ENCODE assay signal across 11 cellular contexts in genomic region chr3:115187149-115187757, GRCh38. TPM values are rescaled to one million over a fixed set of nuclear protein-coding genes. Genes with fewer than 3 reads are reported as not detected.
A peak's percentile ranks its signal among the peaks of the same experiment; 100 is the strongest.
DNase-seq lines count a peak whose midpoint lies in the region; ATAC-seq and TF ChIP-seq lines count a peak whose summit lies in the region.
"Had no signal": no experiment of that assay in that cellular context is flagged by ENCODE, and none has a peak within 500 bp of the region (broad histone marks: within the 10 kb centered on the region; RNA-seq: fewer than 3 reads in every experiment).

No MANE protein-coding gene starts in this region.

- H3K4me1 ChIP-seq in heart left ventricle: no peaks in the 10 kb centered on the region

- TF ChIP-seq CTCF in heart left ventricle (IDR thresholded peaks at IDR 0.05): no peak

- no peak overlapping the region for H3K27ac ChIP-seq in heart left ventricle

- ATAC-seq in GM18498 (IDR thresholded peaks at IDR 0.05; ENCODE audit: unreplicated experiment): peak; percentile 100
- peak; percentile 99 for ATAC-seq in GM19455 (IDR thresholded peaks at IDR 0.05; ENCODE audit: unreplicated experiment)
- ATAC-seq in HG03025 (IDR thresholded peaks at IDR 0.05; ENCODE audit: low FRiP score, unreplicated experiment): peak; percentile 100
- ATAC-seq in heart left ventricle: no peak

- DNase-seq in NOMO-1 treated with dmso at 0.1 percent for 144 hours (lab: John Stamatoyannopoulos, UW; ENCODE audit: unreplicated experiment) (peak; percentile 11), ureter (ENCODE audit: low spot score) (no peak), NCI-H226 (no peak), NCI-H2029 treated with DMSO at 0.1 percent for 48 hours (lab: John Stamatoyannopoulos, UW) (no peak), heart left ventricle (no peak)
- DNase-seq: hypothalamus, NCI-H2171, SW 1271 had no signal

- WGBS in heart left ventricle, 4 donors: 76 to 85% (median 82%) methylated on average over 4 of the region's 4 CpGs

- H3K4me3 ChIP-seq in heart left ventricle: no peak overlapping the region

- intact Hi-C loops in heart left ventricle (cut with DNase I): no loop called here

- no peak for TF ChIP-seq POLR2A in heart left ventricle (IDR thresholded peaks at IDR 0.05)

- no peaks in the 10 kb centered on the region for H3K27me3 ChIP-seq in heart left ventricle

- no peaks in the 10 kb centered on the region for H3K36me3 ChIP-seq in heart left ventricle

- H3K9me3 ChIP-seq in heart left ventricle: peaks cover 0 to 26% (median 7%) of the 10 kb centered on the region in 12 donors

RNA-seq across cellular contexts. Expression of gene ZBTB20, which starts 40.2 kb away (rescaled TPM):
- total RNA-seq in ureter: 110 TPM
- total RNA-seq in heart left ventricle: 100 to 1,000 TPM in 2 of 9 donors, 10 to 100 TPM in 7; 43.1 to 109 (median 96.9) TPM
- 1 to 10 TPM; 6.2 to 6.5 TPM for polyA plus RNA-seq in heart left ventricle

Comparison
In these comparisons a context has a peak if more than half of its experiments do, and no peak if none do; other contexts are left out.
1. ATAC-seq: peak in GM18498 (single experiment), GM19455 (single experiment) and HG03025 (single experiment); none in heart left ventricle (0 of 4).